ENCODE assay signal across 8 cellular contexts in the genomic region with DNA sequence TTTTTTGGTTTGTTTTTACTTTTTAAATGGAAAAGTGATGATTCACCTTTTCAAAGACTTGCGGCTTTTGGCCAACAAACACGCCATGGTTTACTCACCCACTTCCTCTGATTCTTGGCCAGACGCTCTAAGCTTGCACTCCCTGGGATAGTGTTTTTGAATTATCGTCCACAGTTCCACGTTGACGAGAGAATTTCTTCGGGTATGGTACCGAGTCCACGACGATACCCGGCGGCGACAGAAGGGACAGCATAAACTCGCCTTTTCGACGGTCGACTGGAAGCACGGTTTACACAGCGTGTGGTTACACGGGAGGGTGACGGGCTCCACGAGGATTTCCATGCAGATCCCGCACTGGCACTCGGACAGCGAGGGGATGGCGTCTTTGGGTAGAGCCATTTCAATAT. TPM values are rescaled to one million over a fixed set of nuclear protein-coding genes. Genes with fewer than 3 reads are reported as not detected.
DNase-seq lines count a peak whose midpoint lies in the region; ATAC-seq and TF ChIP-seq lines count a peak whose summit lies in the region.

No MANE protein-coding gene starts in this region.

- WGBS in HUES64, result under 1% methylated on average over 26 of the region's 26 CpGs
- 0% methylated on average over 26 of the region's 26 CpGs for WGBS in prostate gland

- H3K9me3 ChIP-seq in BE2C, result no peaks in the 10 kb centered on the region
- H3K9me3 ChIP-seq in HUES64 (ENCODE audit: insufficient read depth, low read depth, low read length), result peaks cover 15% of the 10 kb centered on the region
- no peaks in the 10 kb centered on the region for H3K9me3 ChIP-seq in prostate gland

- H3K36me3 ChIP-seq in BE2C, result peaks cover 11% of the 10 kb centered on the region
- H3K36me3 ChIP-seq in HUES64 (ENCODE audit: insufficient read depth, low read length), result peaks cover 4% of the 10 kb centered on the region
- H3K36me3 ChIP-seq in prostate gland, result no peaks in the 10 kb centered on the region

- ATAC-seq in GM19438 (IDR thresholded peaks at IDR 0.05; ENCODE audit: low read depth, unreplicated experiment), result peak; percentile 7
- peak; percentile 56 for ATAC-seq in left ventricle myocardium superior

- H3K4me3 ChIP-seq in BE2C (ENCODE audit: low read depth, low read length), result peak overlapping the region; percentile 71
- H3K4me3 ChIP-seq in HUES64 (ENCODE audit: low read length), result peak overlapping the region; percentile 96
- peak overlapping the region; percentile 62 to 65 for H3K4me3 ChIP-seq in prostate gland

- intact Hi-C loops in left ventricle myocardium superior (cut with micrococcal nuclease), result no loop called here
- intact Hi-C loops in prostate gland (cut with DNase I), result loop anchor here (2.0 kb wide), 1 partner anchor 70 kb away; a partner anchor contains a TSS

- TF ChIP-seq POLR2A in prostate gland (IDR thresholded peaks at IDR 0.05), result no peak

- DNase-seq in BE2C (peak; percentile 45), T-helper 1 cell (peak; percentile 13 to 76 (median 56)), left ventricle myocardium superior (peak; percentile 51), prostate gland (ENCODE audit: low spot score) (peak; percentile 31), iPS-NIHi7 (ENCODE audit: extremely low spot score) (no peak)

- H3K27ac ChIP-seq in HUES64 (ENCODE audit: low read depth, low read length), result peak overlapping the region; percentile 96
- H3K27ac ChIP-seq in angular gyrus (ENCODE audit: low read depth, low read length), result peak overlapping the region; percentile 79
- H3K27ac ChIP-seq in prostate gland, result peak overlapping the region; percentile 88 to 93

- TF ChIP-seq CTCF in BE2C (IDR thresholded peaks at IDR 0.05; ENCODE audit: low read depth, low read length), result 0 out of 2 replicates have a peak, but pooled peaks have one; percentile 1
- no peak for TF ChIP-seq CTCF in prostate gland (IDR thresholded peaks at IDR 0.05)

- peak overlapping the region; percentile 89 for H3K9ac ChIP-seq in HUES64 (ENCODE audit: low read depth, low read length)

- no peaks in the 10 kb centered on the region for H3K4me1 ChIP-seq in BE2C
- peaks cover 14% of the 10 kb centered on the region; the same call in 1 of the 2 replicates for H3K4me1 ChIP-seq in HUES64 (ENCODE audit: insufficient read depth, low read length)
- no peaks in the 10 kb centered on the region for H3K4me1 ChIP-seq in prostate gland (replicated peaks)

- no peaks in the 10 kb centered on the region for H3K27me3 ChIP-seq in BE2C
- H3K27me3 ChIP-seq in HUES64 (ENCODE audit: insufficient read depth, low read length), result no peaks in the 10 kb centered on the region
- H3K27me3 ChIP-seq in prostate gland (replicated peaks; ENCODE audit: insufficient read depth), result no peaks in the 10 kb centered on the region

RNA-seq across cellular contexts. Expression of a gene that starts 0.8 kb away (rescaled TPM):
- 17.2 TPM for polyA plus RNA-seq in BE2C (2012; ENCODE audit: insufficient read depth, insufficient read length, low read depth)
- polyA plus RNA-seq in HUES64 (2013, experiment 1 of 2), result 24.6 TPM
- polyA plus RNA-seq in HUES64 (2013, experiment 2 of 2), result 25.7 TPM
- 23.2 TPM for total RNA-seq in left ventricle myocardium superior
- total RNA-seq in prostate gland, result 10 to 100 TPM; 17.1 to 30.6 TPM

RNA-seq across cellular contexts. Expression of a gene that starts 12.4 kb away (rescaled TPM):
- not detected for polyA plus RNA-seq in BE2C (2012; ENCODE audit: insufficient read depth, insufficient read length, low read depth)
- not detected for polyA plus RNA-seq in HUES64 (2013, experiment 1 of 2)
- not detected for polyA plus RNA-seq in HUES64 (2013, experiment 2 of 2)
- 110 TPM for total RNA-seq in left ventricle myocardium superior
- total RNA-seq in prostate gland, result not detected

Comparison
In these comparisons a context has a peak if more than half of its experiments do, and no peak if none do; other contexts are left out.
1. RNA of a gene that starts 12.4 kb away (total RNA-seq): 110 TPM in left ventricle myocardium superior (single experiment); not detected in prostate gland; every median in the first group is over 100 times any median in the second.
2. Peak in every context shown above with its lines, with median percentiles within 50 percentile points of each other: H3K4me3 ChIP-seq and H3K27ac ChIP-seq.